ENCODE assay signal across 2 cellular contexts in the genomic region with DNA sequence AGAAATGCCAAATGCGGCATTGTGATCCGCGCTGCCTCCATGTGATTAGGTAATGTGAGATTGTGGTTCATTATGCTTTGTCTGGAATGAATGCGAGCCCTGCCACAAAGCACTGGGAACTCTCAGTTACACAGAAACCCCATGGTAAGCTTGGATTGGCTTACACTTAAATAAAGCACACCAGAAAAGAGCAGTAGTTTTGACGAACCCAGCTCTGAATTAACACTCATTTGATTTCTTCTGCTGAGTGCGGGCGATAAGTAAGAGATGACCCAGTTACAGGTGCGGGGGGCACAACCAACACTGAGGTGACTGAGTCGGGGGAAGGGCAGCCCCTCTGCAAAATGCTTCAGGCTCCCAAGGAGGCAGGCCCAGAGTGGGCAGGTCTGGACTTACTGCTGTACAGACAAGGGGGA. TPM values are rescaled to one million over a fixed set of nuclear protein-coding genes. Genes with fewer than 3 reads are reported as not detected.
"Had no signal": no experiment of that assay in that cellular context is flagged by ENCODE, and none has a peak within 500 bp of the region (broad histone marks: within the 10 kb centered on the region; RNA-seq: fewer than 3 reads in every experiment).

No MANE protein-coding gene starts in this region.

RNA-seq across cellular contexts. Expression of a gene that starts 56.3 kb away (rescaled TPM):
- total RNA-seq: fibroblast of villous mesenchyme had no signal
- polyA plus RNA-seq: SK-N-SH had no signal
